In genomic region chr7:130371059-130371458, GRCh38 we compare ENCODE assay signal across 2 cellular contexts.
TF ChIP-seq lines count a peak whose summit lies in the region.

No MANE protein-coding gene starts in this region.

TF ChIP-seq in SK-N-SH, 30 proteins besides CTCF, POLR2A, EP300 and RAD21 (continued from another document):
- TF ChIP-seq NFIC (IDR thresholded peaks at IDR 0.05; ENCODE audit: borderline replicate concordance), result peak; percentile 24; the same call in 1 of the 2 replicates
TF ChIP-seq in SK-N-SH: peak in this region for 1.

TF ChIP-seq in SK-N-SH treated with all-trans-retinoic acid at 6 μM for 48 hours, 23 proteins besides CTCF, POLR2A, EP300 and RAD21 (continued from another document):
- TF ChIP-seq TSHZ2 (CRISPR knock-in tag; IDR thresholded peaks at IDR 0.05), result no peak
- TF ChIP-seq ARNTL (CRISPR knock-in tag; IDR thresholded peaks at IDR 0.05; ENCODE audit: borderline replicate concordance, low read depth), result no peak
- TF ChIP-seq BACH2 (CRISPR knock-in tag; IDR thresholded peaks at IDR 0.05; ENCODE audit: borderline replicate concordance), result no peak
- TF ChIP-seq OSR1 (CRISPR knock-in tag; IDR thresholded peaks at IDR 0.05), result no peak
- no peak for TF ChIP-seq ZFP3 (CRISPR knock-in tag; IDR thresholded peaks at IDR 0.05)
- no peak for TF ChIP-seq ZNF8 (CRISPR knock-in tag; IDR thresholded peaks at IDR 0.05)
- TF ChIP-seq PPARA (CRISPR knock-in tag; IDR thresholded peaks at IDR 0.05; ENCODE audit: borderline replicate concordance), result no peak
- TF ChIP-seq GLIS3 (CRISPR knock-in tag; IDR thresholded peaks at IDR 0.05), result no peak
- no peak for TF ChIP-seq ZNF565 (CRISPR knock-in tag; conservative IDR thresholded peaks at IDR 0.05; ENCODE audit: low read depth)
- TF ChIP-seq ESRRG (CRISPR knock-in tag; IDR thresholded peaks at IDR 0.05), result no peak
- no peak for TF ChIP-seq ZC3H10 (CRISPR knock-in tag; IDR thresholded peaks at IDR 0.05)
- TF ChIP-seq CREB5 (CRISPR knock-in tag; IDR thresholded peaks at IDR 0.05; ENCODE audit: low read depth), result no peak
- TF ChIP-seq ZNF70 (CRISPR knock-in tag; IDR thresholded peaks at IDR 0.05), result no peak
- TF ChIP-seq TCF4 (CRISPR knock-in tag; IDR thresholded peaks at IDR 0.05; ENCODE audit: borderline replicate concordance), result no peak
- TF ChIP-seq CSRNP3 (CRISPR knock-in tag; IDR thresholded peaks at IDR 0.05), result no peak
- no peak for TF ChIP-seq POU6F1 (CRISPR knock-in tag; IDR thresholded peaks at IDR 0.05; ENCODE audit: borderline replicate concordance, low read depth)
- TF ChIP-seq ISL1 (CRISPR knock-in tag; IDR thresholded peaks at IDR 0.05), result no peak
